Comparison of ENCODE assay signal across 20 cellular contexts in the genomic region with DNA sequence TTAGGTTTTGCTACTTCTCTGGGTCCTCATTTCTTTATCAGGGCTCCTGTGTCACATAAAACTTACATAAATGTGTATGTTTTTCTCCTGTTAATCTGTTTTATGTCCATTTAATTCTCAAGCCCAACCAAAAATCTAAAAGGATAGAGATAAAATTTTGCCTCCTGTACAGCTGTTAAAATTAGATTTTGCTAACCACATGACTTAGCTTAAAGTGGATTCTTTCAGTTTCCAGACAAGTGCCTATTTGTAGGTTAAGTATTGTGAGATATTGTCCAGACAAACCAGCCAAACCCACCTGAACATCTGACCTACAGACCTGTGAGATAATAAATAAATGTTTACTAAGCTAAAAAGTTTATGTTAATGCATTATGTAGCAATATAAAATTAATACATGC.
DNase-seq lines count a peak whose midpoint lies in the region; ATAC-seq, FAIRE-seq and TF ChIP-seq lines count a peak whose summit lies in the region.
"Had no signal": no experiment of that assay in that cellular context is flagged by ENCODE, and none has a peak within 500 bp of the region (broad histone marks: within the 10 kb centered on the region; RNA-seq: fewer than 3 reads in every experiment).

No MANE protein-coding gene starts in this region.

- H3K27ac ChIP-seq in A549 (no peak overlapping the region), MM.1S (ENCODE audit: low read length) (peak overlapping the region; percentile 72), SU-DHL-6 (ENCODE audit: low read depth, low read length) (no peak overlapping the region), thyroid gland (no peak overlapping the region)

- no peak for TF ChIP-seq EP300 in A549 (IDR thresholded peaks at IDR 0.05)

- no peak for TF ChIP-seq RAD21 in A549 (conservative IDR thresholded peaks at IDR 0.05 in 1 of 2, IDR thresholded peaks at IDR 0.05 in 1 of 2)

- H4K20me1 ChIP-seq in MM.1S (ENCODE audit: insufficient read depth, low read length): no peaks in the 10 kb centered on the region
- H4K20me1 ChIP-seq in SU-DHL-6 (ENCODE audit: low read depth, low read length): no peaks in the 10 kb centered on the region

- no peaks in the 10 kb centered on the region for H3K36me3 ChIP-seq in MM.1S (replicated peaks; ENCODE audit: insufficient read depth, low read length)
- H3K36me3 ChIP-seq in SU-DHL-6 (ENCODE audit: low read length): no peaks in the 10 kb centered on the region; the same call in 1 of the 2 replicates
- H3K36me3 ChIP-seq in thyroid gland: no peaks in the 10 kb centered on the region
- H3K36me3 ChIP-seq: HAP-1 had no signal

- H3K4me2 ChIP-seq in A549 (no peak overlapping the region), MM.1S (ENCODE audit: low read depth, low read length) (peak overlapping the region; percentile 61), SU-DHL-6 (ENCODE audit: low read depth, low read length, poor library complexity, severe bottlenecking) (no peak overlapping the region)

- CTCF ChIA-PET in A549 (lab: Yijun Ruan, JAX): interaction anchor here (0.7 kb wide), 1 partner anchor 339 kb away, joined by 3 read pairs; no protein-coding TSS in a partner anchor

- DNase-seq in A549 (ENCODE audit: low read depth in 1 of 2, low spot score in 1 of 2): no peak
- peak; percentile 81 for DNase-seq in MM.1S
- peak; percentile 72 for DNase-seq in SK-N-DZ (ENCODE audit: low spot score)
- no peak for DNase-seq in occipital lobe (lab: John Stamatoyannopoulos, UW)
- no peak for DNase-seq in thyroid gland
- no peak for DNase-seq in activated CD4-positive, alpha-beta T cell treated with anti-CD3 and anti-CD28 coated beads, Interleukin-2, amount 50 U/mL, for 48 hours
- DNase-seq: 8988T; C1 segment of cervical spinal cord; Calu3; CD4-positive, alpha-beta memory T cell; COR-L47; DMS53; DMS79 treated with DMSO at 0.1 percent for 48 hours; GF-D8; GOT3; HFFc6 had no signal

- H3K9ac ChIP-seq in MM.1S (ENCODE audit: low read length) (peak overlapping the region; percentile 40; the same call in 1 of the 2 replicates), SU-DHL-6 (ENCODE audit: low read length) (no peak overlapping the region)

- no peaks in the 10 kb centered on the region for H3K79me2 ChIP-seq in MM.1S (ENCODE audit: low read length)
- no peaks in the 10 kb centered on the region for H3K79me2 ChIP-seq in SU-DHL-6 (ENCODE audit: insufficient read depth, low read length)

- POLR2A ChIA-PET in A549 (lab: Yijun Ruan, JAX): no interaction called here

- TF ChIP-seq CTCF in A549 (IDR thresholded peaks at IDR 0.05) (no peak), MM.1S (IDR thresholded peaks at IDR 0.05; ENCODE audit: low read length) (no peak), SU-DHL-6 (IDR thresholded peaks at IDR 0.05; ENCODE audit: insufficient read depth, low read length, poor library complexity, severe bottlenecking) (no peak), thyroid gland (IDR thresholded peaks at IDR 0.05) (no peak)

- H3K9me3 ChIP-seq in A549 (no peaks in the 10 kb centered on the region), MM.1S (replicated peaks; ENCODE audit: insufficient read depth, low read length) (no peaks in the 10 kb centered on the region), SU-DHL-6 (ENCODE audit: insufficient read depth, low read length) (no peaks in the 10 kb centered on the region), thyroid gland (no peaks in the 10 kb centered on the region)
- H3K9me3 ChIP-seq: HAP-1 had no signal

- H2AFZ ChIP-seq in MM.1S (ENCODE audit: low read length): peak overlapping the region; percentile 78
- H2AFZ ChIP-seq in SU-DHL-6 (ENCODE audit: low read depth, low read length, severe bottlenecking): peak overlapping the region; percentile 64

- peak; percentile 43 for FAIRE-seq in A549 (lab: Jason Lieb, UNC)
- FAIRE-seq: GM12892, H54 had no signal

- H3K27me3 ChIP-seq in MM.1S (replicated peaks; ENCODE audit: insufficient read depth, low read length) (no peaks in the 10 kb centered on the region), SU-DHL-6 (ENCODE audit: low read length) (no peaks in the 10 kb centered on the region), thyroid gland (no peaks in the 10 kb centered on the region)

- intact Hi-C loops in thyroid gland (cut with DNase I): no loop called here

- TF ChIP-seq POLR2A in A549 (IDR thresholded peaks at IDR 0.05; ENCODE audit: low read length): no peak
- no peak for TF ChIP-seq POLR2A in thyroid gland (IDR thresholded peaks at IDR 0.05)

- peaks cover 29% of the 10 kb centered on the region for H3F3A ChIP-seq in MM.1S (ENCODE audit: insufficient read depth, low read length)
- no peaks in the 10 kb centered on the region for H3F3A ChIP-seq in SU-DHL-6 (ENCODE audit: insufficient read depth)

- H3K4me1 ChIP-seq in A549 (no peaks in the 10 kb centered on the region), MM.1S (ENCODE audit: low read length) (peaks cover 42% of the 10 kb centered on the region), thyroid gland (no peaks in the 10 kb centered on the region)
- H3K4me1 ChIP-seq: HAP-1 had no signal

- no peaks in the 10 kb centered on the region for H3K9me2 ChIP-seq in MM.1S (replicated peaks; ENCODE audit: insufficient read depth, low read length)
- no peaks in the 10 kb centered on the region for H3K9me2 ChIP-seq in SU-DHL-6 (replicated peaks; ENCODE audit: insufficient read depth, low read length)

- H3K4me3 ChIP-seq in A549 (no peak overlapping the region), MM.1S (ENCODE audit: low read length) (peak overlapping the region; percentile 37; the same call in 1 of the 2 replicates), SU-DHL-6 (ENCODE audit: insufficient read depth, low read length, poor library complexity, severe bottlenecking) (no peak overlapping the region), thyroid gland (replicated peaks in 1 of 3) (no peak overlapping the region)
- H3K4me3 ChIP-seq: HAP-1 had no signal

- ATAC-seq in A549: no peak

TF ChIP-seq in A549, 52 proteins besides CTCF, POLR2A, EP300 and RAD21:
- TF ChIP-seq, protein P1, sequence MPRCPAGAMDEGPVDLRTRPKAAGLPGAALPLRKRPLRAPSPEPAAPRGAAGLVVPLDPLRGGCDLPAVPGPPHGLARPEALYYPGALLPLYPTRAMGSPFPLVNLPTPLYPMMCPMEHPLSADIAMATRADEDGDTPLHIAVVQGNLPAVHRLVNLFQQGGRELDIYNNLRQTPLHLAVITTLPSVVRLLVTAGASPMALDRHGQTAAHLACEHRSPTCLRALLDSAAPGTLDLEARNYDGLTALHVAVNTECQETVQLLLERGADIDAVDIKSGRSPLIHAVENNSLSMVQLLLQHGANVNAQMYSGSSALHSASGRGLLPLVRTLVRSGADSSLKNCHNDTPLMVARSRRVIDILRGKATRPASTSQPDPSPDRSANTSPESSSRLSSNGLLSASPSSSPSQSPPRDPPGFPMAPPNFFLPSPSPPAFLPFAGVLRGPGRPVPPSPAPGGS (IDR thresholded peaks at IDR 0.05): no peak
- TF ChIP-seq RNF2 (IDR thresholded peaks at IDR 0.05; ENCODE audit: borderline replicate concordance, low read depth) (no peak), CHD4 (IDR thresholded peaks at IDR 0.05; ENCODE audit: borderline replicate concordance) (no peak), HOXA7 (CRISPR knock-in tag; IDR thresholded peaks at IDR 0.05) (no peak), RCOR1 (IDR thresholded peaks at IDR 0.05; ENCODE audit: low read depth, low read length) (no peak), NR3C1 (IDR thresholded peaks at IDR 0.05) (no peak), MYC (IDR thresholded peaks at IDR 0.05; ENCODE audit: borderline replicate concordance, low read length) (no peak), NFE2L2 (conservative IDR thresholded peaks at IDR 0.05; ENCODE audit: low read length) (no peak), ZC3H11A (IDR thresholded peaks at IDR 0.05) (no peak), KDM1A (IDR thresholded peaks at IDR 0.05; ENCODE audit: low read depth) (no peak), ZFP36 (IDR thresholded peaks at IDR 0.05; ENCODE audit: borderline replicate concordance, partially characterized antibody) (no peak), FOSB (CRISPR knock-in tag; IDR thresholded peaks at IDR 0.05) (no peak)
- TF ChIP-seq, protein P2, sequence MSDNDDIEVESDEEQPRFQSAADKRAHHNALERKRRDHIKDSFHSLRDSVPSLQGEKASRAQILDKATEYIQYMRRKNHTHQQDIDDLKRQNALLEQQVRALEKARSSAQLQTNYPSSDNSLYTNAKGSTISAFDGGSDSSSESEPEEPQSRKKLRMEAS (IDR thresholded peaks at IDR 0.05): no peak

Comparison
In these comparisons a context has a peak if more than half of its experiments do, and no peak if none do; other contexts are left out.
1. DNase-seq: peak in MM.1S (single experiment) and SK-N-DZ (single experiment); none in A549 (0 of 2), occipital lobe (single experiment), thyroid gland (0 of 2) and activated CD4-positive, alpha-beta T cell treated with anti-CD3 and anti-CD28 coated beads, Interleukin-2, amount 50 U/mL, for 48 hours (0 of 2).